In genomic region chr1:109740615-109741373, GRCh38 we compare ENCODE assay signal across 8 cellular contexts. TPM values are rescaled to one million over a fixed set of nuclear protein-coding genes. Genes with fewer than 3 reads are reported as not detected.
DNase-seq lines count a peak whose midpoint lies in the region; ATAC-seq, FAIRE-seq and TF ChIP-seq lines count a peak whose summit lies in the region.

Gene GSTM3 (minus strand): TSS chr1:109741038. CDS start chr1:109740287, 751 bp downstream.

- POLR2A ChIA-PET in HepG2 (lab: Yijun Ruan, JAX) = interaction anchor here (1.1 to 3.1 kb wide), 2 partner anchors 23 to 244 kb away, joined by 3 to 18 read pairs; partner anchors contain the start of genes AHCYL1 and EPS8L3

- in situ Hi-C loops in mammary epithelial cell (cut with MboI; ENCODE audit: low sequenced_read_pairs in 2 of 2) = no loop called here
- in situ Hi-C loops in HepG2 (cut with HindIII; ENCODE audit: extremely low pct_ligation_motif_present, low pct_unique_long_range_greater_than_20kb) = no loop called here

- H2AFZ ChIP-seq in mammary epithelial cell (ENCODE audit: low read depth, low read length) (peak within 1 kb of the TSS; percentile 83), HepG2 (ENCODE audit: low read length) (peak within 1 kb of the TSS; percentile 96)

- dilution Hi-C loops in mammary epithelial cell (cut with HindIII; ENCODE audit: low sequenced_read_pairs) = no loop called here

- CTCF ChIA-PET in mammary epithelial cell (lab: Charles Lee; ENCODE audit: low non-redundant PET) = interaction anchor here (0.6 kb wide), 1 partner anchor 28 kb away, joined by 3 read pairs; no protein-coding TSS in a partner anchor
- CTCF ChIA-PET in HepG2 (lab: Yijun Ruan, JAX; ENCODE audit: low intra/inter-chr PET ratio, low total read pairs) = interaction anchor here (1.4 kb wide), 1 partner anchor 33 kb away, joined by 4 read pairs; no protein-coding TSS in a partner anchor

- H3K9me3 ChIP-seq in HUES64 (ENCODE audit: insufficient read depth, low read depth, low read length) (no peaks in the 10 kb centered on the region), mammary epithelial cell (replicated peaks; ENCODE audit: insufficient read depth, low read length) (no peaks in the 10 kb centered on the region), HepG2 (ENCODE audit: low read length) (no peaks in the 10 kb centered on the region), subcutaneous abdominal adipose tissue (ENCODE audit: control insufficient read depth in 5 of 5, low read length in 5 of 5) (no peaks in the 10 kb centered on the region)

- peak within 1 kb of the TSS; percentile 81 for H3K4me2 ChIP-seq in mammary epithelial cell (ENCODE audit: insufficient read depth, low read depth, low read length)
- peak within 1 kb of the TSS; percentile 88 for H3K4me2 ChIP-seq in HepG2 (ENCODE audit: low read depth, low read length)

- H3K4me1 ChIP-seq in HUES64 (ENCODE audit: insufficient read depth, low read length) (peaks cover 8% of the 10 kb centered on the region), mammary epithelial cell (ENCODE audit: insufficient read depth, low read length) (peaks cover 9% of the 10 kb centered on the region), HepG2 (ENCODE audit: insufficient read depth, low read length) (peaks cover 28% of the 10 kb centered on the region), subcutaneous abdominal adipose tissue (ENCODE audit: control insufficient read depth in 5 of 5, insufficient read depth in 5 of 5, low read length in 5 of 5) (peaks cover 2 to 20% (median 13%) of the 10 kb centered on the region in 5 donors)

- intact Hi-C loops in mammary epithelial cell (cut with micrococcal nuclease) (no loop called here), HepG2 (cut with micrococcal nuclease; ENCODE audit: unreplicated experiment) (no loop called here)

- BruUV-seq in mammary epithelial cell (replicated peaks; lab: Mats Ljungman, UMichigan) = no TSS peak
- BruUV-seq in HepG2 (replicated peaks; lab: Mats Ljungman, UMichigan) = no TSS peak

- TF ChIP-seq EP300 in HepG2 (IDR thresholded peaks at IDR 0.05; ENCODE audit: low read depth in 2 of 2, low read length in 2 of 2) = no peak
- no peak for TF ChIP-seq EP300 in HepG2 (CRISPR knock-in tag; IDR thresholded peaks at IDR 0.05; ENCODE audit: borderline replicate concordance)

- no peak for FAIRE-seq in HepG2 (lab: Jason Lieb, UNC)

- H4K20me1 ChIP-seq in mammary epithelial cell (ENCODE audit: insufficient read depth, low read length) = no peaks in the 10 kb centered on the region
- H4K20me1 ChIP-seq in HepG2 (ENCODE audit: insufficient read depth, low read length) = no peaks in the 10 kb centered on the region

- H3K27ac ChIP-seq in C4-2B = peak within 1 kb of the TSS; percentile 75
- no peak within 1 kb of the TSS for H3K27ac ChIP-seq in HUES64 (ENCODE audit: low read depth, low read length)
- no peak within 1 kb of the TSS for H3K27ac ChIP-seq in mammary epithelial cell (ENCODE audit: insufficient read depth, low read depth, low read length)
- peak within 1 kb of the TSS; percentile 48 for H3K27ac ChIP-seq in HepG2 (ENCODE audit: extremely low read length, insufficient read depth, low read length)
- H3K27ac ChIP-seq in subcutaneous abdominal adipose tissue (ENCODE audit: low read depth, low read length) = no peak within 1 kb of the TSS

- H3K79me2 ChIP-seq in mammary epithelial cell (ENCODE audit: insufficient read depth, low read length) (no peaks in the 10 kb centered on the region), HepG2 (ENCODE audit: insufficient read depth, low read length) (no peaks in the 10 kb centered on the region)

- 8% methylated on average over 9 of the region's 10 CpGs for WGBS in HUES64
- WGBS in mammary epithelial cell (ENCODE audit: low coverage, missing lambda C conversion rate) = 22% methylated on average over 10 of the region's 10 CpGs
- WGBS in HepG2 (ENCODE audit: low lambda C conversion rate) = 4% methylated on average over 5 of the region's 10 CpGs

- peak within 1 kb of the TSS; percentile 45 for H3K9ac ChIP-seq in HUES64 (ENCODE audit: low read depth, low read length)
- H3K9ac ChIP-seq in mammary epithelial cell (ENCODE audit: insufficient read depth, low read length) = no peak within 1 kb of the TSS
- H3K9ac ChIP-seq in HepG2 (ENCODE audit: insufficient read depth, low read depth, low read length) = peak within 1 kb of the TSS; percentile 68
- peak within 1 kb of the TSS in 4 of 5 donors; percentile 63 to 75 (median 68) for H3K9ac ChIP-seq in subcutaneous abdominal adipose tissue (ENCODE audit: low read length in 5 of 5)

- H3K27me3 ChIP-seq in HUES64 (ENCODE audit: insufficient read depth, low read length) (peaks cover 57% of the 10 kb centered on the region), mammary epithelial cell (ENCODE audit: insufficient read depth, low read length) (peaks cover 25% of the 10 kb centered on the region), HepG2 (ENCODE audit: control insufficient read depth in 1 of 2, insufficient read depth in 2 of 2, low read length in 2 of 2) (no peaks in the 10 kb centered on the region), subcutaneous abdominal adipose tissue (ENCODE audit: control insufficient read depth in 5 of 5, insufficient read depth in 4 of 5, low read length in 5 of 5) (no peaks in the 10 kb centered on the region)

- peak within 1 kb of the TSS; percentile 73 for H3K4me3 ChIP-seq in HUES64 (ENCODE audit: low read length)
- peak within 1 kb of the TSS; percentile 23 to 49 (median 45) for H3K4me3 ChIP-seq in mammary epithelial cell (replicated peaks in 1 of 3; ENCODE audit: insufficient read depth in 1 of 3, low read depth in 2 of 3, low read length in 3 of 3)
- H3K4me3 ChIP-seq in HepG2 (replicated peaks in 1 of 3; ENCODE audit: insufficient read depth in 1 of 3, low read depth in 2 of 3, low read length in 3 of 3) = peak within 1 kb of the TSS; percentile 68 to 85 (median 77)
- H3K4me3 ChIP-seq in subcutaneous abdominal adipose tissue (ENCODE audit: low read depth in 1 of 5, low read length in 5 of 5) = peak within 1 kb of the TSS; percentile 60 to 83 (median 76)

- ATAC-seq in HepG2 (peak; percentile 74), GM18870 (IDR thresholded peaks at IDR 0.05; ENCODE audit: unreplicated experiment) (no peak)

- TF ChIP-seq POLR2A in HepG2 (IDR thresholded peaks at IDR 0.05; ENCODE audit: insufficient read depth in 1 of 2, low read depth in 2 of 2, low read length in 2 of 2) = no peak

- H3K36me3 ChIP-seq in HUES64 (ENCODE audit: insufficient read depth, low read length) (no peaks in the 10 kb centered on the region), mammary epithelial cell (ENCODE audit: insufficient read depth, low read length) (no peaks in the 10 kb centered on the region), HepG2 (replicated peaks in 1 of 2; ENCODE audit: control insufficient read depth in 1 of 2, insufficient read depth in 2 of 2, low read length in 2 of 2) (peaks cover 9 to 15% of the 10 kb centered on the region in 2 experiments; a peak in 4 of 5 replicates), subcutaneous abdominal adipose tissue (ENCODE audit: control insufficient read depth in 5 of 5, insufficient read depth in 5 of 5, low read length in 5 of 5) (peaks cover 0 to 16% (median 3%) of the 10 kb centered on the region in 5 donors)

- DNase-seq in mammary epithelial cell (no peak), HepG2 (ENCODE audit: low spot score) (no peak), AG08395 (ENCODE audit: low spot score) (no peak), activated gamma-delta T cell (lab: John Stamatoyannopoulos, UW) (no peak)

- peak; percentile 6; the same call in 1 of the 2 replicates for TF ChIP-seq CTCF in C4-2B (conservative IDR thresholded peaks at IDR 0.05)
- no peak for TF ChIP-seq CTCF in mammary epithelial cell (conservative IDR thresholded peaks at IDR 0.05 in 1 of 2, IDR thresholded peaks at IDR 0.05 in 1 of 2; ENCODE audit: extremely low read depth in 1 of 2, insufficient read depth in 1 of 2, low read depth in 1 of 2, low read length in 2 of 2)
- no peak for TF ChIP-seq CTCF in HepG2 (CRISPR knock-in tag; IDR thresholded peaks at IDR 0.05)

- no peak for TF ChIP-seq RAD21 in HepG2 (CRISPR knock-in tag; IDR thresholded peaks at IDR 0.05)

TF ChIP-seq in HepG2, 621 proteins besides CTCF, POLR2A, EP300 and RAD21 (continues in another document):
- TF ChIP-seq ZNF564 (CRISPR knock-in tag; IDR thresholded peaks at IDR 0.05) (no peak), ZNF251 (CRISPR knock-in tag; IDR thresholded peaks at IDR 0.05) (no peak), ZMYM3 (CRISPR knock-in tag; IDR thresholded peaks at IDR 0.05) (no peak), TEF (CRISPR knock-in tag; IDR thresholded peaks at IDR 0.05) (no peak)

RNA-seq across cellular contexts. Expression of gene GSTM3, which starts in this region (rescaled TPM):
- polyA plus RNA-seq in HUES64 (2013, experiment 1 of 2) = 7.2 TPM
- 12.5 TPM for polyA plus RNA-seq in HUES64 (2013, experiment 2 of 2)
- total RNA-seq in mammary epithelial cell = 10 to 100 TPM; 17.5 to 20.7 TPM
- 5.4 TPM for polyA plus RNA-seq in mammary epithelial cell
- not detected for polyA minus RNA-seq in mammary epithelial cell
- total RNA-seq in HepG2 (2016; rRNA removed; fragmentation: Illumina TruSeq; extraction: Trizol) = 127 and 150 TPM in 2 replicates
- total RNA-seq in HepG2 (2016; cell fraction: cytosol; rRNA removed; fragmentation: Illumina TruSeq; extraction: Trizol; ENCODE audit: low read depth) = 35.2 and 40.3 TPM in 2 replicates
- total RNA-seq in HepG2 (2016; cell fraction: insoluble cytoplasmic fraction; rRNA removed; fragmentation: Illumina TruSeq; extraction: Trizol) = 127 and 162 TPM in 2 replicates
- total RNA-seq in HepG2 (2016; cell fraction: membrane; rRNA removed; fragmentation: Illumina TruSeq; extraction: Trizol) = 35.2 and 39.0 TPM in 2 replicates
- 49.3 and 64.9 TPM in 2 replicates for total RNA-seq in HepG2 (2016; cell fraction: nucleus; rRNA removed; fragmentation: Illumina TruSeq; extraction: Trizol)
- polyA plus RNA-seq in HepG2 (2011; rRNA removed) = 124 and 142 TPM in 2 replicates
- 105 and 126 TPM in 2 replicates for polyA plus RNA-seq in HepG2 (2011; cell fraction: cytosol; rRNA removed)
- 39.2 and 41.5 TPM in 2 replicates for polyA plus RNA-seq in HepG2 (2011; cell fraction: nucleus; rRNA removed)
- polyA plus RNA-seq in HepG2 (2012) = 102 and 104 TPM in 2 replicates
- polyA plus RNA-seq in HepG2 (2016; cell fraction: cytosol; fragmentation: Illumina TruSeq; extraction: Trizol; ENCODE audit: low read depth) = 37.0 and 38.1 TPM in 2 replicates
- polyA plus RNA-seq in HepG2 (2016; cell fraction: insoluble cytoplasmic fraction; fragmentation: Illumina TruSeq; extraction: Trizol; ENCODE audit: low read depth) = 128 and 138 TPM in 2 replicates
- polyA plus RNA-seq in HepG2 (2016; cell fraction: membrane; fragmentation: Illumina TruSeq; extraction: Trizol; ENCODE audit: low read depth) = 28.9 and 29.1 TPM in 2 replicates
- 66.5 and 79.1 TPM in 2 replicates for polyA plus RNA-seq in HepG2 (2016; cell fraction: nucleus; fragmentation: Illumina TruSeq; extraction: Trizol; ENCODE audit: insufficient read depth, low read depth)
- 34.6 and 95.6 TPM in 2 replicates for polyA minus RNA-seq in HepG2 (2011; rRNA and poly(A)+ RNA removed; ENCODE audit: low replicate concordance)
- 31.6 and 39.1 TPM in 2 replicates for polyA minus RNA-seq in HepG2 (2011; cell fraction: cytosol; rRNA and poly(A)+ RNA removed)
- 15.7 and 24.2 TPM in 2 replicates for polyA minus RNA-seq in HepG2 (2011; cell fraction: nucleus; rRNA and poly(A)+ RNA removed)

Comparison
In these comparisons a context has a peak if more than half of its experiments do, and no peak if none do; other contexts are left out.
1. H3K27ac ChIP-seq: peak in C4-2B (single experiment) and HepG2 (single experiment); none in HUES64 (single experiment), mammary epithelial cell (single experiment) and subcutaneous abdominal adipose tissue (single experiment).
2. Peak in every context shown above with its lines, with median percentiles within 50 percentile points of each other: H3K4me3 ChIP-seq.